ENCODE assay signal across 17 cellular contexts in genomic region chr19:55373993-55374757, GRCh38. TPM values are rescaled to one million over a fixed set of nuclear protein-coding genes. Genes with fewer than 3 reads are reported as not detected.
A peak's percentile ranks its signal among the peaks of the same experiment; 100 is the strongest.
DNase-seq lines count a peak whose midpoint lies in the region; TF ChIP-seq lines count a peak whose summit lies in the region.
"Had no signal": no experiment of that assay in that cellular context is flagged by ENCODE, and none has a peak within 500 bp of the region (broad histone marks: within the 10 kb centered on the region; RNA-seq: fewer than 3 reads in every experiment).

No MANE protein-coding gene starts in this region.

- H3K9me3 ChIP-seq in ES-I3 (ENCODE audit: control insufficient read depth, insufficient read depth, low read length) (no peaks in the 10 kb centered on the region), neural progenitor cell (ENCODE audit: low read depth) (no peaks in the 10 kb centered on the region)
- H3K9me3 ChIP-seq: ascending aorta had no signal

- no peaks in the 10 kb centered on the region for H3K36me3 Mint-ChIP-seq in endothelial cell (ENCODE audit: low read depth, unreplicated experiment)
- H3K36me3 Mint-ChIP-seq in neural progenitor cell: no peaks in the 10 kb centered on the region
- H3K36me3 Mint-ChIP-seq: immature natural killer cell; natural killer cell treated with Interleukin-12 subunit alpha and Interleukin-12 subunit beta and Interleukin-15 and Interleukin-18, amount 100 ng/mL, for 72 hours; stimulated activated memory B cell treated with anti-CD40 and anti-IgM and Interleukin-4, amounts not matched to agents 10 μg/mL and 1 μg/mL and 100 μg/mL, for 72 hours had no signal

- no peak overlapping the region for H3K4me3 ChIP-seq in neural progenitor cell
- H3K4me3 ChIP-seq: ascending aorta had no signal

- peaks cover 22% of the 10 kb centered on the region for H3K27me3 Mint-ChIP-seq in endothelial cell (ENCODE audit: unreplicated experiment)
- H3K27me3 Mint-ChIP-seq in neural progenitor cell (ENCODE audit: insufficient read depth, low read depth): peaks cover 33% of the 10 kb centered on the region

- H3F3A ChIP-seq in neural progenitor cell (ENCODE audit: low read depth): peaks cover 30% of the 10 kb centered on the region

- H3K9me3 Mint-ChIP-seq in endothelial cell (ENCODE audit: unreplicated experiment) (no peaks in the 10 kb centered on the region), neural progenitor cell (no peaks in the 10 kb centered on the region)
- H3K9me3 Mint-ChIP-seq: immature natural killer cell; natural killer cell treated with Interleukin-12 subunit alpha and Interleukin-12 subunit beta and Interleukin-15 and Interleukin-18, amount 100 ng/mL, for 72 hours; stimulated activated memory B cell treated with anti-CD40 and anti-IgM and Interleukin-4, amounts not matched to agents 10 μg/mL and 1 μg/mL and 100 μg/mL, for 72 hours had no signal

- no peaks in the 10 kb centered on the region for H3K79me2 ChIP-seq in neural progenitor cell (ENCODE audit: low read depth)

- H3K4me1 ChIP-seq in ES-I3 (ENCODE audit: insufficient read depth, low read length): peaks cover 43% of the 10 kb centered on the region
- peaks cover 42% of the 10 kb centered on the region for H3K4me1 ChIP-seq in neural progenitor cell

- no peak overlapping the region for H2AFZ ChIP-seq in neural progenitor cell (replicated peaks)

- DNase-seq in NCI-H69 (lab: John Stamatoyannopoulos, UW) (peak; percentile 37), endothelial cell (ENCODE audit: low spot score) (no peak), neural progenitor cell (ENCODE audit: low spot score) (peak; percentile 60), NCI-H345 treated with DMSO at 0.1 percent for 48 hours (lab: John Stamatoyannopoulos, UW; ENCODE audit: unreplicated experiment) (no peak), medulla oblongata (ENCODE audit: extremely low spot score) (no peak), cortex of kidney (lab: John Stamatoyannopoulos, UW) (no peak)
- DNase-seq in activated T-cell treated with anti-CD3 and anti-CD28 coated beads, Interleukin-2, amount 50 U/mL, for 1 hour: no peak
- DNase-seq: activated CD8-positive, alpha-beta memory T cell treated with anti-CD3 and anti-CD28 coated beads, Interleukin-2, amount 50 U/mL, for 48 hours; DND-41; immature natural killer cell; NCI-H1694 treated with DMSO at 0.1 percent for 48 hours had no signal

- H3K27ac Mint-ChIP-seq in endothelial cell (ENCODE audit: unreplicated experiment) (peak overlapping the region; percentile 11), neural progenitor cell (peak overlapping the region; percentile 57)
- H3K27ac Mint-ChIP-seq: immature natural killer cell; natural killer cell treated with Interleukin-12 subunit alpha and Interleukin-12 subunit beta and Interleukin-15 and Interleukin-18, amount 100 ng/mL, for 72 hours; stimulated activated memory B cell treated with anti-CD40 and anti-IgM and Interleukin-4, amounts not matched to agents 10 μg/mL and 1 μg/mL and 100 μg/mL, for 72 hours had no signal

- H3K4me3 Mint-ChIP-seq in endothelial cell (ENCODE audit: unreplicated experiment) (no peak overlapping the region), neural progenitor cell (peak overlapping the region; percentile 40)
- H3K4me3 Mint-ChIP-seq: immature natural killer cell; natural killer cell treated with Interleukin-12 subunit alpha and Interleukin-12 subunit beta and Interleukin-15 and Interleukin-18, amount 100 ng/mL, for 72 hours; stimulated activated memory B cell treated with anti-CD40 and anti-IgM and Interleukin-4, amounts not matched to agents 10 μg/mL and 1 μg/mL and 100 μg/mL, for 72 hours had no signal

- no peaks in the 10 kb centered on the region for H3K36me3 ChIP-seq in ES-I3 (ENCODE audit: insufficient read depth, low read length)
- no peaks in the 10 kb centered on the region for H3K36me3 ChIP-seq in neural progenitor cell
- H3K36me3 ChIP-seq: ascending aorta had no signal

- H3K27me3 ChIP-seq in neural progenitor cell: peaks cover 86% of the 10 kb centered on the region

- peak overlapping the region; percentile 54 for H3K4me2 ChIP-seq in neural progenitor cell

- H4K20me1 ChIP-seq in neural progenitor cell (ENCODE audit: low read depth): no peaks in the 10 kb centered on the region

- H3K27ac ChIP-seq in neural progenitor cell: no peak overlapping the region
- H3K27ac ChIP-seq: ascending aorta, epithelial cell of prostate had no signal

- no peak for TF ChIP-seq CTCF in endothelial cell (IDR thresholded peaks at IDR 0.05; ENCODE audit: unreplicated experiment)
- no peak for TF ChIP-seq CTCF in neural progenitor cell (IDR thresholded peaks at IDR 0.05)

- H3K4me1 Mint-ChIP-seq in endothelial cell (ENCODE audit: unreplicated experiment): peaks cover 8% of the 10 kb centered on the region
- peaks cover 31% of the 10 kb centered on the region for H3K4me1 Mint-ChIP-seq in neural progenitor cell

- H3K9ac ChIP-seq in ES-I3 (ENCODE audit: low read depth, low read length): peak overlapping the region; percentile 35; the same call in 1 of the 2 replicates
- H3K9ac ChIP-seq in neural progenitor cell: no peak overlapping the region

RNA-seq across cellular contexts. Expression of gene TMEM190, which starts 2.5 kb away (rescaled TPM):
- not detected for total RNA-seq in endothelial cell (ENCODE audit: unreplicated experiment)
- total RNA-seq in neural progenitor cell (ENCODE audit: low replicate concordance): not detected in 2 replicates
- total RNA-seq: ascending aorta; natural killer cell treated with Interleukin-12 subunit alpha and Interleukin-12 subunit beta and Interleukin-15 and Interleukin-18, amount 100 ng/mL, for 72 hours; OCI-LY7 had no signal

RNA-seq across cellular contexts. Expression of gene IL11, which starts 3.9 kb away (rescaled TPM):
- total RNA-seq in endothelial cell (ENCODE audit: unreplicated experiment) (0.21 TPM), neural progenitor cell (ENCODE audit: low replicate concordance) (0.06 and 0.62 TPM in 2 replicates)
- total RNA-seq: ascending aorta had no signal

RNA-seq across cellular contexts. Expression of gene TMEM238, which starts 9.9 kb away (rescaled TPM):
- 0.64 TPM for total RNA-seq in endothelial cell (ENCODE audit: unreplicated experiment)
- 0.15 TPM in 1 of 2 replicates, not detected in the other for total RNA-seq in neural progenitor cell (ENCODE audit: low replicate concordance)
- total RNA-seq: ascending aorta had no signal

RNA-seq across cellular contexts. Expression of gene GARIN5B, which starts 11.1 kb away (rescaled TPM):
- total RNA-seq in endothelial cell (ENCODE audit: unreplicated experiment) (not detected), neural progenitor cell (ENCODE audit: low replicate concordance) (0.09 TPM in 1 of 2 replicates, not detected in the other)
- total RNA-seq: ascending aorta; natural killer cell treated with Interleukin-12 subunit alpha and Interleukin-12 subunit beta and Interleukin-15 and Interleukin-18, amount 100 ng/mL, for 72 hours; OCI-LY7 had no signal

RNA-seq across cellular contexts. Expression of gene RPL28, which starts 11.6 kb away (rescaled TPM):
- 3,792 TPM for total RNA-seq in endothelial cell (ENCODE audit: unreplicated experiment)
- total RNA-seq in neural progenitor cell (ENCODE audit: low replicate concordance): 1,017 and 1,124 TPM in 2 replicates

Comparison
In these comparisons a context has a peak if more than half of its experiments do, and no peak if none do; other contexts are left out.
1. DNase-seq: peak in NCI-H69 (single experiment) and neural progenitor cell (single experiment); none in endothelial cell (single experiment), activated T-cell treated with anti-CD3 and anti-CD28 coated beads, Interleukin-2, amount 50 U/mL, for 1 hour (single experiment), NCI-H345 treated with DMSO at 0.1 percent for 48 hours (single experiment), medulla oblongata (single experiment) and cortex of kidney (single experiment).